In the genomic region with DNA sequence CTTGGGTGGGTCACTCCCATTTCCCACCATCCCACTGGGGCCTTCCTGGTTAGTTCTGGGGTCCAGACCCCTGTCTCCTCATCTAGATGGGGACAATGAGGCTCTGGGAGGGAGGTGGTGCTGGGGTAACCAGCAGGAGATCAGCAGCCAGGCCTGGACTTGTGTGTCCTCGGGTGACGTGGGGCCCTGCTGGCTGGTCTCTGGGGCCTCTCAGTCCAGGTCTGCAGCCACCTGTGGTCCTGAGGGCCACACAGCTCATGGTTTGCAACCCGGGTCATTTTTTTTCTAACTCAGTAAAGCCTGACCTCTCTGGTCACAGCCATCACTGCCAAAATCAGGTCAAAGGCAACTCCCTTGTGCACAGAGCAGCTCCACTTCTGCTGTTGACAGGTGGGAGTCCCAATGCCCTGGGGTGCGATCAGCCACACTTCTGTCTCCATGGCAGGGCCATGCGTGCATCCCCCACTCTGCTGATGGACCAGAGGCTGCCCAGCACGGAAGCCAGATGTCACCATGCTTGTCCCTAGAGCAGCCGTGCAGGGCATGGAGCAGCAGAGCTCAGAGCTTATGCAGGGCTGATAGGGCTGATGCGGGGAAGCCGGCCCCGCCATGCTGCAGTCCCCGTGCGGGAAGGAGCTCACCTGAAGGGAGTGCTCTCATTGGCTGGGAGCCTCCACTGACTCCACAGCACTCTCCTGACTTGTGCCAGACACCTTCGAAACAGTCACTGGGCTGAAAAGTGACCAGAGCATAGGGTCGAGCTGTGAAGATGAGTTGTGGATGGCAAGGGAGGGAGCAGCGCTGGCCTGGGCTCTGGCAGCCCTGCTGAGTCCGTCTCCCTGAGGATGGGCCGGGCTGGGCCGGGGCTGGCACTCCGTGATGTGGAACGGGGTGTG, we compare ENCODE assay signal across 14 cellular contexts.
DNase-seq lines count a peak whose midpoint lies in the region; ATAC-seq and TF ChIP-seq lines count a peak whose summit lies in the region.
"Had no signal": no experiment of that assay in that cellular context is flagged by ENCODE, and none has a peak within 500 bp of the region (broad histone marks: within the 10 kb centered on the region; RNA-seq: fewer than 3 reads in every experiment).

No MANE protein-coding gene starts in this region.

- DNase-seq in activated CD4-positive, alpha-beta memory T cell treated with anti-CD3 and anti-CD28 coated beads, Interleukin-2, amount 10 ng/mL, durations not matched to agents 7 days and 5 days = peak; percentile 2
- DNase-seq in activated CD4-positive, alpha-beta memory T cell treated with anti-CD3 and anti-CD28 coated beads for 36 hours = no peak
- DNase-seq in H7 (peak; percentile 34), glutamatergic neuron (peak; percentile 71), sciatic nerve (ENCODE audit: low spot score) (peak; percentile 37), putamen (ENCODE audit: low spot score) (no peak), NOMO-1 treated with dmso at 0.1 percent for 144 hours (lab: John Stamatoyannopoulos, UW; ENCODE audit: unreplicated experiment) (no peak)
- DNase-seq: 8988T, DMS 273 treated with DMSO at 0.1 percent for 48 hours, NCI-H187 treated with DMSO at 0.1 percent for 48 hours, NCI-H82, RPMI8226 had no signal

- intact Hi-C loops in activated CD4-positive, alpha-beta memory T cell treated with anti-CD3 and anti-CD28 coated beads for 36 hours (cut with micrococcal nuclease) = no loop called here
- intact Hi-C loops in sciatic nerve (cut with DNase I) = no loop called here

- POLR2A ChIA-PET in activated CD4-positive, alpha-beta memory T cell treated with anti-CD3 and anti-CD28 coated beads, Interleukin-2, amount 10 ng/mL, durations not matched to agents 7 days and 5 days (lab: Charles Lee) = no interaction called here
- POLR2A ChIA-PET in activated CD4-positive, alpha-beta memory T cell treated with anti-CD3 and anti-CD28 coated beads for 36 hours (lab: Charles Lee) = no interaction called here

- TF ChIP-seq CTCF in glutamatergic neuron (IDR thresholded peaks at IDR 0.05; ENCODE audit: partially characterized antibody, unreplicated experiment) = no peak

- CTCF ChIA-PET in activated CD4-positive, alpha-beta memory T cell treated with anti-CD3 and anti-CD28 coated beads, Interleukin-2, amount 10 ng/mL, durations not matched to agents 7 days and 5 days (lab: Charles Lee) = no interaction called here
- CTCF ChIA-PET in activated CD4-positive, alpha-beta memory T cell treated with anti-CD3 and anti-CD28 coated beads for 36 hours (lab: Charles Lee) = no interaction called here

- H3K4me1 Mint-ChIP-seq in activated CD4-positive, alpha-beta memory T cell treated with anti-CD3 and anti-CD28 coated beads, Interleukin-2, amount 10 ng/mL, durations not matched to agents 7 days and 5 days = peaks cover under 1% of the 10 kb centered on the region
- H3K4me1 Mint-ChIP-seq in activated CD4-positive, alpha-beta memory T cell treated with anti-CD3 and anti-CD28 coated beads for 36 hours (ENCODE audit: low read depth) = peaks cover 6% of the 10 kb centered on the region
- peaks cover 12% of the 10 kb centered on the region for H3K4me1 Mint-ChIP-seq in glutamatergic neuron (ENCODE audit: low read depth, unreplicated experiment)

- H3K27me3 Mint-ChIP-seq in activated CD4-positive, alpha-beta memory T cell treated with anti-CD3 and anti-CD28 coated beads, Interleukin-2, amount 10 ng/mL, durations not matched to agents 7 days and 5 days = no peaks in the 10 kb centered on the region
- H3K27me3 Mint-ChIP-seq in activated CD4-positive, alpha-beta memory T cell treated with anti-CD3 and anti-CD28 coated beads for 36 hours = peaks cover 4% of the 10 kb centered on the region
- H3K27me3 Mint-ChIP-seq in glutamatergic neuron (ENCODE audit: unreplicated experiment) = peaks cover 5% of the 10 kb centered on the region

- H3K36me3 Mint-ChIP-seq in activated CD4-positive, alpha-beta memory T cell treated with anti-CD3 and anti-CD28 coated beads, Interleukin-2, amount 10 ng/mL, durations not matched to agents 7 days and 5 days (ENCODE audit: low read depth) = no peaks in the 10 kb centered on the region
- no peaks in the 10 kb centered on the region for H3K36me3 Mint-ChIP-seq in activated CD4-positive, alpha-beta memory T cell treated with anti-CD3 and anti-CD28 coated beads for 36 hours
- H3K36me3 Mint-ChIP-seq in glutamatergic neuron (ENCODE audit: unreplicated experiment) = no peaks in the 10 kb centered on the region

- H3K27me3 ChIP-seq in H7 (ENCODE audit: control insufficient read depth, insufficient read depth, low read length) = no peaks in the 10 kb centered on the region
- H3K27me3 ChIP-seq: BLaER1 treated with 17β-estradiol and CSF1 and Interleukin-3, amounts not matched to agents 10 nM and 100 nM had no signal

- H3K27ac Mint-ChIP-seq in activated CD4-positive, alpha-beta memory T cell treated with anti-CD3 and anti-CD28 coated beads, Interleukin-2, amount 10 ng/mL, durations not matched to agents 7 days and 5 days = no peak overlapping the region
- H3K27ac Mint-ChIP-seq in activated CD4-positive, alpha-beta memory T cell treated with anti-CD3 and anti-CD28 coated beads for 36 hours = no peak overlapping the region
- peak overlapping the region; percentile 78 for H3K27ac Mint-ChIP-seq in glutamatergic neuron (ENCODE audit: unreplicated experiment)

- H3K4me3 ChIP-seq in H7 (ENCODE audit: insufficient read depth, low read depth, low read length) = no peak overlapping the region
- H3K4me3 ChIP-seq: BLaER1 treated with 17β-estradiol and CSF1 and Interleukin-3, amounts not matched to agents 10 nM and 100 nM had no signal

- no peak overlapping the region for H3K4me3 Mint-ChIP-seq in activated CD4-positive, alpha-beta memory T cell treated with anti-CD3 and anti-CD28 coated beads, Interleukin-2, amount 10 ng/mL, durations not matched to agents 7 days and 5 days
- H3K4me3 Mint-ChIP-seq in activated CD4-positive, alpha-beta memory T cell treated with anti-CD3 and anti-CD28 coated beads for 36 hours = no peak overlapping the region
- H3K4me3 Mint-ChIP-seq in glutamatergic neuron (ENCODE audit: unreplicated experiment) = peak overlapping the region; percentile 25

- no peaks in the 10 kb centered on the region for H3K9me3 Mint-ChIP-seq in activated CD4-positive, alpha-beta memory T cell treated with anti-CD3 and anti-CD28 coated beads, Interleukin-2, amount 10 ng/mL, durations not matched to agents 7 days and 5 days
- no peaks in the 10 kb centered on the region for H3K9me3 Mint-ChIP-seq in activated CD4-positive, alpha-beta memory T cell treated with anti-CD3 and anti-CD28 coated beads for 36 hours
- peaks cover 5% of the 10 kb centered on the region for H3K9me3 Mint-ChIP-seq in glutamatergic neuron (ENCODE audit: unreplicated experiment)

- no peaks in the 10 kb centered on the region for H3K36me3 ChIP-seq in H7 (replicated peaks; ENCODE audit: control insufficient read depth, insufficient read depth, low read length)
- H3K36me3 ChIP-seq: BLaER1 treated with 17β-estradiol and CSF1 and Interleukin-3, amounts not matched to agents 10 nM and 100 nM had no signal

- ATAC-seq in sciatic nerve = no peak
- ATAC-seq in HG02759 (IDR thresholded peaks at IDR 0.05; ENCODE audit: unreplicated experiment) = no peak

Comparison
In these comparisons a context has a peak if more than half of its experiments do, and no peak if none do; other contexts are left out.
1. DNase-seq: peak in activated CD4-positive, alpha-beta memory T cell treated with anti-CD3 and anti-CD28 coated beads, Interleukin-2, amount 10 ng/mL, durations not matched to agents 7 days and 5 days (single experiment), H7 (single experiment), glutamatergic neuron (single experiment) and sciatic nerve (single experiment); none in activated CD4-positive, alpha-beta memory T cell treated with anti-CD3 and anti-CD28 coated beads for 36 hours (single experiment), putamen (single experiment) and NOMO-1 treated with dmso at 0.1 percent for 144 hours (single experiment).